Comparison of ENCODE assay signal across 8 cellular contexts in the genomic region with DNA sequence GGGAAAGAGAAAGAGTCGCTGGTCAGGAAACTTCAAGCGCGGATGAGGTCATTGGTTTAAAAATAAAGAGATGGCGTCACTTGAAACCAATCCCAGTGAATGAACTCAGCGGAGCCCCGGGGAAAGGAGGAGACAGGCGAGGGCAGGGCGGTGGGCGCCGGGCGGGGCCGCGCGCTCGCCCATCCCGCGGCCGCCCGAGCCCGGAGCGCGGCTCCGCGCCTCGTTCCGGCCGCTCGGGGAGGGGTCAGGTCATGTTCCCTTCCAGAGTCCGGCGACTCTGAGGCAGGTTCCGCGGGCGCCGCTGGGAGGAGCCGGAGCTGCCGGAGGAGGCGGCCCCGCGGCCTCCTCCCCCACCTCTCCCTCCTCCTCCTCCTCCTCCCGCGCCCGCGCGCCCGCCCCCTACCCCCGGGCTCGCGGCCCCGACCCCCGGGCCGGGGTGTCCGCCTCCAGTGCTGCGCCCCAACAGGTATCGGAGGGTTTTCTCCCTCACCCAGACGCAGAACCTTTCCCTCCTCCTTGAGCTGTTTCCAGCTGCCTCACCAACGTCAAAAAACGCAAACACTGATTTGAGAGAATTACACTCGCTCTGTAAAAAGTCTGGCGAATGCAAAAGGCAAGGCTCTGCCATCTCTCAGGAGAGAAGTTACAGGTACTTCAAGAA. TPM values are rescaled to one million over a fixed set of nuclear protein-coding genes. Genes with fewer than 3 reads are reported as not detected.
DNase-seq lines count a peak whose midpoint lies in the region; ATAC-seq and TF ChIP-seq lines count a peak whose summit lies in the region.

A gene with protein sequence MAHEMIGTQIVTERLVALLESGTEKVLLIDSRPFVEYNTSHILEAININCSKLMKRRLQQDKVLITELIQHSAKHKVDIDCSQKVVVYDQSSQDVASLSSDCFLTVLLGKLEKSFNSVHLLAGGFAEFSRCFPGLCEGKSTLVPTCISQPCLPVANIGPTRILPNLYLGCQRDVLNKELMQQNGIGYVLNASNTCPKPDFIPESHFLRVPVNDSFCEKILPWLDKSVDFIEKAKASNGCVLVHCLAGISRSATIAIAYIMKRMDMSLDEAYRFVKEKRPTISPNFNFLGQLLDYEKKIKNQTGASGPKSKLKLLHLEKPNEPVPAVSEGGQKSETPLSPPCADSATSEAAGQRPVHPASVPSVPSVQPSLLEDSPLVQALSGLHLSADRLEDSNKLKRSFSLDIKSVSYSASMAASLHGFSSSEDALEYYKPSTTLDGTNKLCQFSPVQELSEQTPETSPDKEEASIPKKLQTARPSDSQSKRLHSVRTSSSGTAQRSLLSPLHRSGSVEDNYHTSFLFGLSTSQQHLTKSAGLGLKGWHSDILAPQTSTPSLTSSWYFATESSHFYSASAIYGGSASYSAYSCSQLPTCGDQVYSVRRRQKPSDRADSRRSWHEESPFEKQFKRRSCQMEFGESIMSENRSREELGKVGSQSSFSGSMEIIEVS (minus strand): TSS at position 279 of the 661 bp plus-strand sequence. CDS start 41,765 bp downstream, outside the sequence.

- CTCF ChIA-PET in GM10248 (lab: Yijun Ruan, JAX): interaction anchor here (0.8 to 2.8 kb wide), 22 partner anchors 8 to 227 kb away, joined by 3 to 40 read pairs (median 4); no protein-coding TSS in a partner anchor
- CTCF ChIA-PET in HEK293T (lab: Yijun Ruan, JAX): interaction anchor here (0.7 to 1.8 kb wide), 6 partner anchors 10 to 195 kb away, joined by 3 to 4 read pairs (median 4); no protein-coding TSS in a partner anchor

- peaks cover 5 to 7% of the 10 kb centered on the region in 2 donors for H3K9me3 Mint-ChIP-seq in activated naive CD4-positive, alpha-beta T cell treated with anti-CD3 and anti-CD28 coated beads, Interleukin-2, amount 50 U/mL, for 72 hours

- peak; percentile 87 to 90 for ATAC-seq in activated naive CD4-positive, alpha-beta T cell treated with anti-CD3 and anti-CD28 coated beads, Interleukin-2, amount 50 U/mL, for 72 hours

- TF ChIP-seq CTCF in GM10248 (IDR thresholded peaks at IDR 0.05; ENCODE audit: control extremely low read depth, extremely low read depth, low read depth, missing control alignments): peak; percentile 3

- peak; percentile 89 for DNase-seq in GM10248 (ENCODE audit: extremely low spot score)
- DNase-seq in HEK293T (ENCODE audit: extremely low spot score): peak; percentile 86
- DNase-seq in MV-4-11 (lab: John Stamatoyannopoulos, UW): peak; percentile 49
- DNase-seq in SKM-1 (lab: John Stamatoyannopoulos, UW; ENCODE audit: unreplicated experiment): peak; percentile 67
- DNase-seq in activated naive CD4-positive, alpha-beta T cell treated with anti-CD3 and anti-CD28 coated beads, Interleukin-2, amount 50 U/mL, for 72 hours (ENCODE audit: low spot score in 2 of 2): peak; percentile 70 to 86
- peak; percentile 79 for DNase-seq in glomerular endothelial cell (ENCODE audit: extremely low read depth, low read depth, low spot score)
- peak; percentile 49 to 98 (median 89) for DNase-seq in nucleus accumbens (lab: John Stamatoyannopoulos, UW)

- H3K27ac ChIP-seq in temporal lobe (ENCODE audit: low read depth, low read length): peak within 1 kb of the TSS; percentile 99

- POLR2A ChIA-PET in GM10248 (lab: Yijun Ruan, JAX) (interaction anchor here (1.0 kb wide), 1 partner anchor 57 kb away, joined by 3 read pairs; no protein-coding TSS in a partner anchor), HEK293T (lab: Yijun Ruan, JAX) (interaction anchor here (0.6 to 1.7 kb wide), 8 partner anchors 14 to 206 kb away, joined by 3 to 4 read pairs (median 3); a partner anchor contains a TSS)

- peaks cover 24 to 30% of the 10 kb centered on the region in 2 donors for H3K36me3 Mint-ChIP-seq in activated naive CD4-positive, alpha-beta T cell treated with anti-CD3 and anti-CD28 coated beads, Interleukin-2, amount 50 U/mL, for 72 hours

- H3K27ac Mint-ChIP-seq in activated naive CD4-positive, alpha-beta T cell treated with anti-CD3 and anti-CD28 coated beads, Interleukin-2, amount 50 U/mL, for 72 hours: peak within 1 kb of the TSS; percentile 96 to 99

TF ChIP-seq in HEK293T, 16 proteins besides CTCF, POLR2A, EP300 and RAD21:
- TF ChIP-seq TARDBP (IDR thresholded peaks at IDR 0.05) (no peak), FOXK2 (IDR thresholded peaks at IDR 0.05) (no peak), ARNT (IDR thresholded peaks at IDR 0.05) (no peak)
TF ChIP-seq in HEK293T: peak in this region for 0.

RNA-seq across cellular contexts. Expression of the gene that starts here (rescaled TPM):
- 10 to 100 TPM; 37.4 to 64.8 TPM for total RNA-seq in activated naive CD4-positive, alpha-beta T cell treated with anti-CD3 and anti-CD28 coated beads, Interleukin-2, amount 50 U/mL, for 72 hours
- total RNA-seq in glomerular endothelial cell (15.1 and 19.0 TPM in 2 replicates), temporal lobe (10.6 TPM)

Comparison
In these comparisons a context has a peak if more than half of its experiments do, and no peak if none do; other contexts are left out.
1. Peak in every context shown above with its lines: DNase-seq, ATAC-seq and H3K27ac ChIP-seq.